ENCODE assay signal across 1 cellular context in genomic region chr7:23529262-23529859, GRCh38.
A peak's percentile ranks its signal among the peaks of the same experiment; 100 is the strongest.
TF ChIP-seq lines count a peak whose summit lies in the region.

No MANE protein-coding gene starts in this region.

TF ChIP-seq in GM12878, 131 proteins besides CTCF, POLR2A, EP300 and RAD21:
- TF ChIP-seq POLR2AphosphoS5 (IDR thresholded peaks at IDR 0.05; ENCODE audit: low read length) (0 out of 2 replicates have a peak, but pooled peaks have one; percentile 15), POLR2AphosphoS2 (IDR thresholded peaks at IDR 0.05; ENCODE audit: low read depth, low read length) (no peak), MLLT1 (IDR thresholded peaks at IDR 0.05) (peak; percentile 58), ASH2L (IDR thresholded peaks at IDR 0.05; ENCODE audit: borderline replicate concordance, low read depth) (no peak)
